ENCODE assay signal across 16 cellular contexts in genomic region chr11:24903555-24903954, GRCh38.
A peak's percentile ranks its signal among the peaks of the same experiment; 100 is the strongest.
DNase-seq lines count a peak whose midpoint lies in the region; TF ChIP-seq lines count a peak whose summit lies in the region.
"Had no signal": no experiment of that assay in that cellular context is flagged by ENCODE, and none has a peak within 500 bp of the region (broad histone marks: within the 10 kb centered on the region; RNA-seq: fewer than 3 reads in every experiment).

No MANE protein-coding gene starts in this region.

- no peak overlapping the region for H3K4me3 ChIP-seq in hepatocyte
- no peak overlapping the region for H3K4me3 ChIP-seq in H7 (ENCODE audit: insufficient read depth, low read depth, low read length)
- H3K4me3 ChIP-seq: BLaER1 had no signal

- no peaks in the 10 kb centered on the region for H3K9me2 ChIP-seq in hepatocyte (replicated peaks; ENCODE audit: insufficient read depth)

- H3K27me3 ChIP-seq in hepatocyte (no peaks in the 10 kb centered on the region), H7 (ENCODE audit: control insufficient read depth, insufficient read depth, low read length) (no peaks in the 10 kb centered on the region)
- H3K27me3 ChIP-seq: BLaER1 had no signal

- DNase-seq in DMS53 (lab: John Stamatoyannopoulos, UW) (peak; percentile 52), NCI-H69 (lab: John Stamatoyannopoulos, UW) (peak; percentile 10), hepatocyte (ENCODE audit: low spot score) (peak; percentile 7), NCI-H446 (lab: John Stamatoyannopoulos, UW) (no peak), SKM-1 (lab: John Stamatoyannopoulos, UW; ENCODE audit: unreplicated experiment) (no peak), H7 (no peak)
- DNase-seq: Caco-2; CD4-positive, CD25-positive, alpha-beta regulatory T cell; CD8-positive, alpha-beta T cell; DMS153; DMS79 treated with DMSO at 0.1 percent for 48 hours; GF-D8; GOT3; HCEC 1CT had no signal

- 38% methylated on average over 2 of the region's 2 CpGs for WGBS in hepatocyte (ENCODE audit: low lambda C conversion rate, missing lambda C conversion rate)

- H3K4me1 ChIP-seq in hepatocyte (ENCODE audit: insufficient read depth), result peaks cover 10% of the 10 kb centered on the region
- H3K4me1 ChIP-seq: BLaER1, Caco-2 had no signal

- TF ChIP-seq CTCF in hepatocyte (IDR thresholded peaks at IDR 0.05; ENCODE audit: poor library complexity), result no peak

- H3K36me3 ChIP-seq in hepatocyte (replicated peaks; ENCODE audit: insufficient read depth, low read depth) (no peaks in the 10 kb centered on the region), H7 (replicated peaks; ENCODE audit: control insufficient read depth, insufficient read depth, low read length) (no peaks in the 10 kb centered on the region)
- H3K36me3 ChIP-seq: BLaER1 had no signal

- no peaks in the 10 kb centered on the region for H4K20me1 ChIP-seq in hepatocyte (ENCODE audit: insufficient read depth, poor library complexity, severe bottlenecking)
- H4K20me1 ChIP-seq: BLaER1 had no signal

- H3K27ac ChIP-seq in hepatocyte, result no peak overlapping the region
- H3K27ac ChIP-seq: BLaER1, C4-2B had no signal

- H3K79me2 ChIP-seq in hepatocyte, result no peaks in the 10 kb centered on the region

- H3K9me3 ChIP-seq in hepatocyte (ENCODE audit: low read depth), result no peaks in the 10 kb centered on the region
- H3K9me3 ChIP-seq: BLaER1, Caco-2 had no signal

- no peak overlapping the region for H3K4me2 ChIP-seq in hepatocyte
- H3K4me2 ChIP-seq: BLaER1 had no signal

- no peak overlapping the region for H2AFZ ChIP-seq in hepatocyte

Comparison
In these comparisons a context has a peak if more than half of its experiments do, and no peak if none do; other contexts are left out.
1. DNase-seq: peak in DMS53 (single experiment), NCI-H69 (single experiment) and hepatocyte (single experiment); none in NCI-H446 (0 of 2), SKM-1 (single experiment) and H7 (single experiment).